20 cellular contexts compared by ENCODE assay signal in genomic region chr10:12469345-12469744, GRCh38.
DNase-seq lines count a peak whose midpoint lies in the region; ATAC-seq lines count a peak whose summit lies in the region.
"Had no signal": no experiment of that assay in that cellular context is flagged by ENCODE, and none has a peak within 500 bp of the region (broad histone marks: within the 10 kb centered on the region; RNA-seq: fewer than 3 reads in every experiment).

No MANE protein-coding gene starts in this region.

- no peak overlapping the region for H2BK120ac ChIP-seq in mesenchymal stem cell (ENCODE audit: low read depth, low read length)

- H3K23ac ChIP-seq in mesenchymal stem cell (ENCODE audit: low read length in 2 of 2): no peak overlapping the region

- H3K4ac ChIP-seq in mesenchymal stem cell (ENCODE audit: low read depth in 1 of 2, low read length in 2 of 2): no peak overlapping the region

- H2BK15ac ChIP-seq in mesenchymal stem cell (ENCODE audit: low read depth, poor library complexity, severe bottlenecking): no peak overlapping the region

- H4K91ac ChIP-seq in mesenchymal stem cell (ENCODE audit: low read length): no peak overlapping the region

- DNase-seq in NCI-H524 (lab: John Stamatoyannopoulos, UW): peak; percentile 1 to 20
- no peak for DNase-seq in NCI-H524 treated with DMSO at 0.1 percent for 48 hours (lab: John Stamatoyannopoulos, UW)
- DNase-seq in DMS53 treated with DMSO at 0.1 percent for 48 hours (lab: John Stamatoyannopoulos, UW; ENCODE audit: unreplicated experiment): peak; percentile 86
- DNase-seq in NCI-H2171 treated with DMSO at 0.1 percent for 48 hours (lab: John Stamatoyannopoulos, UW): peak; percentile 85
- DNase-seq in mesenchymal stem cell: peak; percentile 66
- no peak for DNase-seq in left colon
- DNase-seq: CD8-positive, alpha-beta T cell; GF-D8; KBM-7; NCI-H1105 treated with DMSO at 0.1 percent for 48 hours; NCI-H187; NCI-H82; T-helper 17 cell had no signal

- H3K27me3 ChIP-seq in mesenchymal stem cell (ENCODE audit: control insufficient read depth in 1 of 2, insufficient read depth in 1 of 2, low read length in 2 of 2): no peaks in the 10 kb centered on the region
- H3K27me3 ChIP-seq: BLaER1, SJSA1 had no signal

- no peak overlapping the region for H3K4me2 ChIP-seq in mesenchymal stem cell (ENCODE audit: low read length, poor library complexity, severe bottlenecking)
- H3K4me2 ChIP-seq: BLaER1, GM23338 had no signal

- H3K9ac ChIP-seq in mesenchymal stem cell (ENCODE audit: low read length): no peak overlapping the region
- H3K9ac ChIP-seq: BLaER1 had no signal

- H3K79me1 ChIP-seq in mesenchymal stem cell (replicated peaks; ENCODE audit: low read length, poor library complexity, severe bottlenecking): peaks cover 24% of the 10 kb centered on the region

- H2BK5ac ChIP-seq in mesenchymal stem cell (ENCODE audit: low read depth, low read length, poor library complexity, severe bottlenecking): no peak overlapping the region

- H3K36me3 ChIP-seq in mesenchymal stem cell (ENCODE audit: control insufficient read depth in 1 of 2, insufficient read depth in 2 of 2, low read depth in 1 of 2, low read length in 2 of 2): no peaks in the 10 kb centered on the region
- H3K36me3 ChIP-seq: BLaER1, SJSA1 had no signal

- no peak overlapping the region for H3K18ac ChIP-seq in mesenchymal stem cell (ENCODE audit: low read depth in 1 of 2, low read length in 2 of 2)

- H4K8ac ChIP-seq in mesenchymal stem cell (ENCODE audit: low read length): no peak overlapping the region

- H3K14ac ChIP-seq in mesenchymal stem cell (ENCODE audit: low read length in 2 of 2): no peak overlapping the region

- WGBS in mesenchymal stem cell: 80% methylated on average over 4 of the region's 5 CpGs

- no peak overlapping the region for H2BK12ac ChIP-seq in mesenchymal stem cell (ENCODE audit: low read length in 2 of 2)

- no peak overlapping the region for H2AK5ac ChIP-seq in mesenchymal stem cell (ENCODE audit: low read length, severe bottlenecking)

- no peaks in the 10 kb centered on the region for H3K9me3 ChIP-seq in mesenchymal stem cell (ENCODE audit: control insufficient read depth, low read length)
- H3K9me3 ChIP-seq: BLaER1, SJSA1 had no signal

- ATAC-seq in left colon (no peak), HG03159 (IDR thresholded peaks at IDR 0.05; ENCODE audit: unreplicated experiment) (no peak), GM21390 (IDR thresholded peaks at IDR 0.05; ENCODE audit: unreplicated experiment) (no peak)
- ATAC-seq: CD8-positive, alpha-beta T cell; GM12878; GM23338; HCT116; T-helper 17 cell had no signal

- H3K4me3 ChIP-seq in mesenchymal stem cell (ENCODE audit: insufficient read depth in 1 of 2, low read depth in 1 of 2, low read length in 2 of 2): no peak overlapping the region
- H3K4me3 ChIP-seq: BLaER1, GM12878, GM23338, SJSA1 had no signal

- H3K27ac ChIP-seq in mesenchymal stem cell (ENCODE audit: low read length, poor library complexity, severe bottlenecking): no peak overlapping the region
- H3K27ac ChIP-seq: BLaER1, SJSA1 had no signal

- H3K4me1 ChIP-seq in mesenchymal stem cell (ENCODE audit: control insufficient read depth, insufficient read depth, low read depth, low read length): peaks cover 26% of the 10 kb centered on the region
- H3K4me1 ChIP-seq: SJSA1 had no signal

- intact Hi-C loops in left colon (cut with DNase I, micrococcal nuclease): no loop called here

- no peak overlapping the region for H2AFZ ChIP-seq in mesenchymal stem cell (ENCODE audit: low read depth, low read length)
- H2AFZ ChIP-seq: GM23338 had no signal

Comparison
In these comparisons a context has a peak if more than half of its experiments do, and no peak if none do; other contexts are left out.
1. DNase-seq: peak in NCI-H524 (2 of 2), DMS53 treated with DMSO at 0.1 percent for 48 hours (single experiment), NCI-H2171 treated with DMSO at 0.1 percent for 48 hours (single experiment) and mesenchymal stem cell (single experiment); none in NCI-H524 treated with DMSO at 0.1 percent for 48 hours (single experiment) and left colon (0 of 2).